In genomic region chr22:34843743-34844142, GRCh38 we compare ENCODE assay signal across 1 cellular context.
TF ChIP-seq lines count a peak whose summit lies in the region.

No MANE protein-coding gene starts in this region.

TF ChIP-seq in HEK293, 187 proteins besides CTCF, POLR2A, EP300 and RAD21:
- peak; percentile 53 for TF ChIP-seq ZNF585B (tag by site-specific recombination; IDR thresholded peaks at IDR 0.05)
